Comparison of ENCODE assay signal across 1 cellular context in the genomic region with DNA sequence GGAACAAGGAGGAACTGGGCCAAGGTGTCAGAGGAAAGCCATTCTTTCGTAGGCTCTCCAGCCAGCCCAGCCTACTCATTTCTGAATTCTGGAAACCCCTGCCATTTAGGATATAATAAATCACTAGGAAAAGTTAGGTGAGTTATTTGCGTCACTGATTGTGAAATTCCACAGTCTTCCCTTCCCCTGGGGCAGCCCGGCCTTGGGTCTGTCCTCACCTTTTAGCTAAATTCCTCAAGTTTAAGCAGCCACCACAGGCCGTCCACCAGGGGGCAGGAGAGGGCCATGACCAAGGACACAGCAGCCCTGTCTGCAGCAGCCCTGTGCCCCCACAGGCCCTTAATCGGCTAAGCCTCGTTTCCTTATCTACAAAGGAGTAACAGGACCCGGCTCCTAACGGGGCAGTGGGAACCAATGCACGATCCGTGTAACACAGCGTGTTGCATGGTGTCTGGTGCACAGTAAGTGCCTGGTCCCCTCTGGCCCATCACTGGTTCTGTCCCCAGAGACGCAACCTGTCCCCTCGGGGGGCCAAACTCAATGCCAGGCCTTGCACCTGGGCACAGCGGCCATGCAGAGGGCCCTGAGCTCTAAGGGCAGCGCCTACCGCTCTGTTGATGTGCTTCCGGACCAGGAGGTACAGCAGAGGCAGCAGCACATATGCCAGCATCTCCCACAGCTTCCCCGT.
TF ChIP-seq lines count a peak whose summit lies in the region.

No MANE protein-coding gene starts in this region.

TF ChIP-seq in H1, 55 proteins besides CTCF, POLR2A, EP300 and RAD21:
- TF ChIP-seq FOSL1 (IDR thresholded peaks at IDR 0.05; ENCODE audit: insufficient read depth, low read depth, low read length): no peak
- no peak for TF ChIP-seq CBX5 (IDR thresholded peaks at IDR 0.05; ENCODE audit: low read depth, low read length)
- no peak for TF ChIP-seq NRF1 (IDR thresholded peaks at IDR 0.05; ENCODE audit: low read depth, low read length)
- TF ChIP-seq EZH2 (IDR thresholded peaks at IDR 0.05; ENCODE audit: low read depth, low read length, severe bottlenecking): no peak
- TF ChIP-seq PHF8 (conservative IDR thresholded peaks at IDR 0.05; ENCODE audit: low read depth, low read length): no peak
- TF ChIP-seq SP1 (IDR thresholded peaks at IDR 0.05; ENCODE audit: low read depth, low read length): no peak
- no peak for TF ChIP-seq SIRT6 (IDR thresholded peaks at IDR 0.05; ENCODE audit: low read length)
- TF ChIP-seq SAP30 (IDR thresholded peaks at IDR 0.05; ENCODE audit: insufficient read depth, insufficient replicate concordance, low read length): no peak
- TF ChIP-seq, protein P1, sequence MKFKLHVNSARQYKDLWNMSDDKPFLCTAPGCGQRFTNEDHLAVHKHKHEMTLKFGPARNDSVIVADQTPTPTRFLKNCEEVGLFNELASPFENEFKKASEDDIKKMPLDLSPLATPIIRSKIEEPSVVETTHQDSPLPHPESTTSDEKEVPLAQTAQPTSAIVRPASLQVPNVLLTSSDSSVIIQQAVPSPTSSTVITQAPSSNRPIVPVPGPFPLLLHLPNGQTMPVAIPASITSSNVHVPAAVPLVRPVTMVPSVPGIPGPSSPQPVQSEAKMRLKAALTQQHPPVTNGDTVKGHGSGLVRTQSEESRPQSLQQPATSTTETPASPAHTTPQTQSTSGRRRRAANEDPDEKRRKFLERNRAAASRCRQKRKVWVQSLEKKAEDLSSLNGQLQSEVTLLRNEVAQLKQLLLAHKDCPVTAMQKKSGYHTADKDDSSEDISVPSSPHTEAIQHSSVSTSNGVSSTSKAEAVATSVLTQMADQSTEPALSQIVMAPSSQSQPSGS (IDR thresholded peaks at IDR 0.05; ENCODE audit: low read length): no peak
- TF ChIP-seq RFX5 (IDR thresholded peaks at IDR 0.05; ENCODE audit: borderline replicate concordance, low read depth, low read length): no peak
- no peak for TF ChIP-seq TCF12 (IDR thresholded peaks at IDR 0.05; ENCODE audit: low read depth, low read length)
- no peak for TF ChIP-seq SRF (IDR thresholded peaks at IDR 0.05; ENCODE audit: low read depth, low read length)
- peak; percentile 25; the same call in 1 of the 2 replicates for TF ChIP-seq JUND (IDR thresholded peaks at IDR 0.05; ENCODE audit: low read length)
- no peak for TF ChIP-seq MAFK (IDR thresholded peaks at IDR 0.05; ENCODE audit: low read depth, low read length)
- TF ChIP-seq, protein P2, sequence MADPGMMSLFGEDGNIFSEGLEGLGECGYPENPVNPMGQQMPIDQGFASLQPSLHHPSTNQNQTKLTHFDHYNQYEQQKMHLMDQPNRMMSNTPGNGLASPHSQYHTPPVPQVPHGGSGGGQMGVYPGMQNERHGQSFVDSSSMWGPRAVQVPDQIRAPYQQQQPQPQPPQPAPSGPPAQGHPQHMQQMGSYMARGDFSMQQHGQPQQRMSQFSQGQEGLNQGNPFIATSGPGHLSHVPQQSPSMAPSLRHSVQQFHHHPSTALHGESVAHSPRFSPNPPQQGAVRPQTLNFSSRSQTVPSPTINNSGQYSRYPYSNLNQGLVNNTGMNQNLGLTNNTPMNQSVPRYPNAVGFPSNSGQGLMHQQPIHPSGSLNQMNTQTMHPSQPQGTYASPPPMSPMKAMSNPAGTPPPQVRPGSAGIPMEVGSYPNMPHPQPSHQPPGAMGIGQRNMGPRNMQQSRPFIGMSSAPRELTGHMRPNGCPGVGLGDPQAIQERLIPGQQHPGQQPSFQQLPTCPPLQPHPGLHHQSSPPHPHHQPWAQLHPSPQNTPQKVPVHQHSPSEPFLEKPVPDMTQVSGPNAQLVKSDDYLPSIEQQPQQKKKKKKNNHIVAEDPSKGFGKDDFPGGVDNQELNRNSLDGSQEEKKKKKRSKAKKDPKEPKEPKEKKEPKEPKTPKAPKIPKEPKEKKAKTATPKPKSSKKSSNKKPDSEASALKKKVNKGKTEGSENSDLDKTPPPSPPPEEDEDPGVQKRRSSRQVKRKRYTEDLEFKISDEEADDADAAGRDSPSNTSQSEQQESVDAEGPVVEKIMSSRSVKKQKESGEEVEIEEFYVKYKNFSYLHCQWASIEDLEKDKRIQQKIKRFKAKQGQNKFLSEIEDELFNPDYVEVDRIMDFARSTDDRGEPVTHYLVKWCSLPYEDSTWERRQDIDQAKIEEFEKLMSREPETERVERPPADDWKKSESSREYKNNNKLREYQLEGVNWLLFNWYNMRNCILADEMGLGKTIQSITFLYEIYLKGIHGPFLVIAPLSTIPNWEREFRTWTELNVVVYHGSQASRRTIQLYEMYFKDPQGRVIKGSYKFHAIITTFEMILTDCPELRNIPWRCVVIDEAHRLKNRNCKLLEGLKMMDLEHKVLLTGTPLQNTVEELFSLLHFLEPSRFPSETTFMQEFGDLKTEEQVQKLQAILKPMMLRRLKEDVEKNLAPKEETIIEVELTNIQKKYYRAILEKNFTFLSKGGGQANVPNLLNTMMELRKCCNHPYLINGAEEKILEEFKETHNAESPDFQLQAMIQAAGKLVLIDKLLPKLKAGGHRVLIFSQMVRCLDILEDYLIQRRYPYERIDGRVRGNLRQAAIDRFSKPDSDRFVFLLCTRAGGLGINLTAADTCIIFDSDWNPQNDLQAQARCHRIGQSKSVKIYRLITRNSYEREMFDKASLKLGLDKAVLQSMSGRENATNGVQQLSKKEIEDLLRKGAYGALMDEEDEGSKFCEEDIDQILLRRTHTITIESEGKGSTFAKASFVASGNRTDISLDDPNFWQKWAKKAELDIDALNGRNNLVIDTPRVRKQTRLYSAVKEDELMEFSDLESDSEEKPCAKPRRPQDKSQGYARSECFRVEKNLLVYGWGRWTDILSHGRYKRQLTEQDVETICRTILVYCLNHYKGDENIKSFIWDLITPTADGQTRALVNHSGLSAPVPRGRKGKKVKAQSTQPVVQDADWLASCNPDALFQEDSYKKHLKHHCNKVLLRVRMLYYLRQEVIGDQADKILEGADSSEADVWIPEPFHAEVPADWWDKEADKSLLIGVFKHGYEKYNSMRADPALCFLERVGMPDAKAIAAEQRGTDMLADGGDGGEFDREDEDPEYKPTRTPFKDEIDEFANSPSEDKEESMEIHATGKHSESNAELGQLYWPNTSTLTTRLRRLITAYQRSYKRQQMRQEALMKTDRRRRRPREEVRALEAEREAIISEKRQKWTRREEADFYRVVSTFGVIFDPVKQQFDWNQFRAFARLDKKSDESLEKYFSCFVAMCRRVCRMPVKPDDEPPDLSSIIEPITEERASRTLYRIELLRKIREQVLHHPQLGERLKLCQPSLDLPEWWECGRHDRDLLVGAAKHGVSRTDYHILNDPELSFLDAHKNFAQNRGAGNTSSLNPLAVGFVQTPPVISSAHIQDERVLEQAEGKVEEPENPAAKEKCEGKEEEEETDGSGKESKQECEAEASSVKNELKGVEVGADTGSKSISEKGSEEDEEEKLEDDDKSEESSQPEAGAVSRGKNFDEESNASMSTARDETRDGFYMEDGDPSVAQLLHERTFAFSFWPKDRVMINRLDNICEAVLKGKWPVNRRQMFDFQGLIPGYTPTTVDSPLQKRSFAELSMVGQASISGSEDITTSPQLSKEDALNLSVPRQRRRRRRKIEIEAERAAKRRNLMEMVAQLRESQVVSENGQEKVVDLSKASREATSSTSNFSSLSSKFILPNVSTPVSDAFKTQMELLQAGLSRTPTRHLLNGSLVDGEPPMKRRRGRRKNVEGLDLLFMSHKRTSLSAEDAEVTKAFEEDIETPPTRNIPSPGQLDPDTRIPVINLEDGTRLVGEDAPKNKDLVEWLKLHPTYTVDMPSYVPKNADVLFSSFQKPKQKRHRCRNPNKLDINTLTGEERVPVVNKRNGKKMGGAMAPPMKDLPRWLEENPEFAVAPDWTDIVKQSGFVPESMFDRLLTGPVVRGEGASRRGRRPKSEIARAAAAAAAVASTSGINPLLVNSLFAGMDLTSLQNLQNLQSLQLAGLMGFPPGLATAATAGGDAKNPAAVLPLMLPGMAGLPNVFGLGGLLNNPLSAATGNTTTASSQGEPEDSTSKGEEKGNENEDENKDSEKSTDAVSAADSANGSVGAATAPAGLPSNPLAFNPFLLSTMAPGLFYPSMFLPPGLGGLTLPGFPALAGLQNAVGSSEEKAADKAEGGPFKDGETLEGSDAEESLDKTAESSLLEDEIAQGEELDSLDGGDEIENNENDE (IDR thresholded peaks at IDR 0.05; ENCODE audit: insufficient replicate concordance, low read length): no peak
- TF ChIP-seq, protein P3, sequence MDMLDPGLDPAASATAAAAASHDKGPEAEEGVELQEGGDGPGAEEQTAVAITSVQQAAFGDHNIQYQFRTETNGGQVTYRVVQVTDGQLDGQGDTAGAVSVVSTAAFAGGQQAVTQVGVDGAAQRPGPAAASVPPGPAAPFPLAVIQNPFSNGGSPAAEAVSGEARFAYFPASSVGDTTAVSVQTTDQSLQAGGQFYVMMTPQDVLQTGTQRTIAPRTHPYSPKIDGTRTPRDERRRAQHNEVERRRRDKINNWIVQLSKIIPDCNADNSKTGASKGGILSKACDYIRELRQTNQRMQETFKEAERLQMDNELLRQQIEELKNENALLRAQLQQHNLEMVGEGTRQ (IDR thresholded peaks at IDR 0.05; ENCODE audit: low read length): no peak
- TF ChIP-seq YY1 (IDR thresholded peaks at IDR 0.05; ENCODE audit: low read depth, low read length): 0 out of 2 replicates have a peak, but pooled peaks have one; percentile 26
- TF ChIP-seq BACH1 (IDR thresholded peaks at IDR 0.05; ENCODE audit: low read length): 0 out of 2 replicates have a peak, but pooled peaks have one; percentile 19
- no peak for TF ChIP-seq JUN (IDR thresholded peaks at IDR 0.05; ENCODE audit: low read depth, low read length)
- TF ChIP-seq KDM1A (IDR thresholded peaks at IDR 0.05; ENCODE audit: borderline replicate concordance, low read length): 0 out of 2 replicates have a peak, but pooled peaks have one; percentile 32
- no peak for TF ChIP-seq RNF2 (IDR thresholded peaks at IDR 0.05; ENCODE audit: borderline replicate concordance, low read depth, low read length, missing control alignments, poor library complexity, severe bottlenecking)
- TF ChIP-seq CREB1 (IDR thresholded peaks at IDR 0.05): peak; percentile 45; the same call in 1 of the 2 replicates
- no peak for TF ChIP-seq GTF2F1 (IDR thresholded peaks at IDR 0.05; ENCODE audit: borderline replicate concordance, low read depth, low read length)
- TF ChIP-seq TAF1 (IDR thresholded peaks at IDR 0.05; ENCODE audit: low read depth, low read length): no peak
- peak; percentile 76 for TF ChIP-seq CEBPB (IDR thresholded peaks at IDR 0.05; ENCODE audit: low read depth, low read length)
- TF ChIP-seq, protein P4, sequence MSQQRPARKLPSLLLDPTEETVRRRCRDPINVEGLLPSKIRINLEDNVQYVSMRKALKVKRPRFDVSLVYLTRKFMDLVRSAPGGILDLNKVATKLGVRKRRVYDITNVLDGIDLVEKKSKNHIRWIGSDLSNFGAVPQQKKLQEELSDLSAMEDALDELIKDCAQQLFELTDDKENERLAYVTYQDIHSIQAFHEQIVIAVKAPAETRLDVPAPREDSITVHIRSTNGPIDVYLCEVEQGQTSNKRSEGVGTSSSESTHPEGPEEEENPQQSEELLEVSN (IDR thresholded peaks at IDR 0.05): no peak
- TF ChIP-seq BCL11A (IDR thresholded peaks at IDR 0.05; ENCODE audit: low read depth in 2 of 2, low read length in 2 of 2): no peak
- no peak for TF ChIP-seq ASH2L (IDR thresholded peaks at IDR 0.05; ENCODE audit: low read length)
- no peak for TF ChIP-seq NANOG (IDR thresholded peaks at IDR 0.05; ENCODE audit: insufficient read depth, low read depth, low read length, poor library complexity, severe bottlenecking)
- TF ChIP-seq SP2 (IDR thresholded peaks at IDR 0.05; ENCODE audit: low read length): no peak
- TF ChIP-seq EGR1 (IDR thresholded peaks at IDR 0.05; ENCODE audit: borderline replicate concordance, low read depth, low read length): no peak
- TF ChIP-seq SIX5 (IDR thresholded peaks at IDR 0.05; ENCODE audit: low read depth, low read length): no peak
- no peak for TF ChIP-seq CBX8 (IDR thresholded peaks at IDR 0.05; ENCODE audit: borderline replicate concordance, low read depth, low read length)
- TF ChIP-seq SUZ12 (IDR thresholded peaks at IDR 0.05; ENCODE audit: low read length): no peak
- TF ChIP-seq, protein P5, sequence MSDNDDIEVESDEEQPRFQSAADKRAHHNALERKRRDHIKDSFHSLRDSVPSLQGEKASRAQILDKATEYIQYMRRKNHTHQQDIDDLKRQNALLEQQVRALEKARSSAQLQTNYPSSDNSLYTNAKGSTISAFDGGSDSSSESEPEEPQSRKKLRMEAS (IDR thresholded peaks at IDR 0.05): peak; percentile 28; the same call in 1 of the 2 replicates
- TF ChIP-seq GABPA (IDR thresholded peaks at IDR 0.05; ENCODE audit: borderline replicate concordance, insufficient read depth, low read length): no peak; the same call in 1 of the 2 replicates
- TF ChIP-seq BRCA1 (IDR thresholded peaks at IDR 0.05; ENCODE audit: low read depth, low read length): no peak
- no peak for TF ChIP-seq CTBP2 (IDR thresholded peaks at IDR 0.05; ENCODE audit: borderline replicate concordance, insufficient read depth, insufficient read length, low read length)
- TF ChIP-seq RBBP5 (IDR thresholded peaks at IDR 0.05; ENCODE audit: borderline replicate concordance, low read depth, low read length): no peak
- no peak for TF ChIP-seq ZNF274 (IDR thresholded peaks at IDR 0.05; ENCODE audit: borderline replicate concordance, extremely low read depth, low read length)
- TF ChIP-seq SIN3A (conservative IDR thresholded peaks at IDR 0.05 in 1 of 2, IDR thresholded peaks at IDR 0.05 in 1 of 2; ENCODE audit: low read depth in 1 of 2, low read length in 2 of 2): no peak
- TF ChIP-seq RXRA (IDR thresholded peaks at IDR 0.05; ENCODE audit: insufficient read depth, low read depth, low read length): no peak
- TF ChIP-seq CHD1 (IDR thresholded peaks at IDR 0.05; ENCODE audit: low read depth, low read length): no peak
- TF ChIP-seq, protein P6, sequence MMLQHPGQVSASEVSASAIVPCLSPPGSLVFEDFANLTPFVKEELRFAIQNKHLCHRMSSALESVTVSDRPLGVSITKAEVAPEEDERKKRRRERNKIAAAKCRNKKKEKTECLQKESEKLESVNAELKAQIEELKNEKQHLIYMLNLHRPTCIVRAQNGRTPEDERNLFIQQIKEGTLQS (IDR thresholded peaks at IDR 0.05; ENCODE audit: insufficient read depth, low read depth, low read length): no peak
- TF ChIP-seq TAF7 (optimal IDR thresholded peaks at IDR 0.05; ENCODE audit: borderline replicate concordance, low read depth, low read length): no peak
- no peak for TF ChIP-seq KDM5A (IDR thresholded peaks at IDR 0.05; ENCODE audit: low read length)
- no peak for TF ChIP-seq POU5F1 (IDR thresholded peaks at IDR 0.05; ENCODE audit: low read depth, low read length)
- TF ChIP-seq KDM4A (IDR thresholded peaks at IDR 0.05; ENCODE audit: low read depth, low read length, severe bottlenecking): no peak
- no peak for TF ChIP-seq SP4 (IDR thresholded peaks at IDR 0.05; ENCODE audit: low read length)
- no peak for TF ChIP-seq TBP (IDR thresholded peaks at IDR 0.05; ENCODE audit: low read depth, low read length)
- no peak for TF ChIP-seq CHD2 (IDR thresholded peaks at IDR 0.05; ENCODE audit: low read length)
- no peak for TF ChIP-seq HDAC6 (IDR thresholded peaks at IDR 0.05; ENCODE audit: low read depth, low read length)
- peak; percentile 63 for TF ChIP-seq TEAD4 (IDR thresholded peaks at IDR 0.05; ENCODE audit: low read depth, low read length)
- TF ChIP-seq POLR2AphosphoS5 (IDR thresholded peaks at IDR 0.05; ENCODE audit: low read depth, low read length): no peak
- TF ChIP-seq HDAC2 (IDR thresholded peaks at IDR 0.05; ENCODE audit: borderline replicate concordance in 1 of 2, low read depth in 2 of 2, low read length in 2 of 2): no peak
